ENCODE assay signal across 24 cellular contexts in genomic region chr2:69114534-69114933, GRCh38.
"Had no signal": no experiment of that assay in that cellular context is flagged by ENCODE, and none has a peak within 500 bp of the region (broad histone marks: within the 10 kb centered on the region; RNA-seq: fewer than 3 reads in every experiment).

No MANE protein-coding gene starts in this region.

- H3K4me2 ChIP-seq: hepatocyte had no signal

- H3K27ac Mint-ChIP-seq: activated CD4-positive, alpha-beta memory T cell treated with anti-CD3 and anti-CD28 coated beads for 36 hours; activated CD4-positive, alpha-beta T cell treated with anti-CD3 and anti-CD28 coated beads, Interleukin-2, amount 10 ng/mL, durations not matched to agents 24 days and 14 days; activated naive CD4-positive, alpha-beta T cell treated with anti-CD3 and anti-CD28 coated beads, Interleukin-2, amount 10 ng/mL, durations not matched to agents 7 days and 5 days; activated naive CD8-positive, alpha-beta T cell treated with anti-CD3 and anti-CD28 coated beads, Interleukin-2, amount 10 ng/mL, durations not matched to agents 7 days and 5 days; activated T-cell treated with anti-CD3 and anti-CD28 coated beads, Interleukin-2, amount 50 U/mL, for 24 hours; naive thymus-derived CD4-positive, alpha-beta T cell; T-helper 17 cell had no signal

- H3K79me2 ChIP-seq: hepatocyte, parathyroid adenoma had no signal

- H3K4me3 ChIP-seq: hepatocyte, right atrium auricular region, spleen had no signal

- H3K36me3 Mint-ChIP-seq: activated CD4-positive, alpha-beta memory T cell treated with anti-CD3 and anti-CD28 coated beads for 36 hours; activated naive CD4-positive, alpha-beta T cell treated with anti-CD3 and anti-CD28 coated beads, Interleukin-2, amount 10 ng/mL, durations not matched to agents 7 days and 5 days; activated naive CD8-positive, alpha-beta T cell treated with anti-CD3 and anti-CD28 coated beads, Interleukin-2, amount 10 ng/mL, durations not matched to agents 7 days and 5 days; naive thymus-derived CD4-positive, alpha-beta T cell had no signal

- ATAC-seq: naive thymus-derived CD4-positive, alpha-beta T cell; T-helper 17 cell had no signal

- H3K27ac ChIP-seq: epithelial cell of prostate, hepatocyte, parathyroid adenoma, spleen, WERI-Rb-1 had no signal

- H3K36me3 ChIP-seq: right atrium auricular region, spleen, WERI-Rb-1 had no signal

- H3K9me3 Mint-ChIP-seq: activated CD4-positive, alpha-beta memory T cell treated with anti-CD3 and anti-CD28 coated beads for 36 hours; activated CD4-positive, alpha-beta T cell treated with anti-CD3 and anti-CD28 coated beads, Interleukin-2, amount 10 ng/mL, durations not matched to agents 24 days and 14 days; activated naive CD4-positive, alpha-beta T cell treated with anti-CD3 and anti-CD28 coated beads, Interleukin-2, amount 10 ng/mL, durations not matched to agents 7 days and 5 days; activated naive CD8-positive, alpha-beta T cell treated with anti-CD3 and anti-CD28 coated beads, Interleukin-2, amount 10 ng/mL, durations not matched to agents 7 days and 5 days; activated T-cell treated with anti-CD3 and anti-CD28 coated beads, Interleukin-2, amount 50 U/mL, for 24 hours had no signal

- DNase-seq: activated CD4-positive, alpha-beta memory T cell treated with anti-CD3 and anti-CD28 coated beads for 36 hours; activated CD4-positive, alpha-beta T cell treated with anti-CD3 and anti-CD28 coated beads, Interleukin-2, amount 10 ng/mL, durations not matched to agents 24 days and 14 days; activated CD4-positive, CD25-positive, alpha-beta regulatory T cell treated with anti-CD3 and anti-CD28 coated beads, Interleukin-2, amount 50 U/mL, for 72 hours; activated CD8-positive, alpha-beta memory T cell treated with anti-CD3 and anti-CD28 coated beads, Interleukin-2, amount 50 U/mL, for 4 hours; activated gamma-delta T cell; activated naive CD4-positive, alpha-beta T cell treated with anti-CD3 and anti-CD28 coated beads, Interleukin-2, amount 10 ng/mL, durations not matched to agents 7 days and 5 days; activated naive CD8-positive, alpha-beta T cell treated with anti-CD3 and anti-CD28 coated beads, Interleukin-2, amount 10 ng/mL, durations not matched to agents 7 days and 5 days; activated T-cell treated with anti-CD3 and anti-CD28 coated beads, Interleukin-2, amount 50 U/mL, for 24 hours; central memory CD4-positive, alpha-beta T cell; dermis blood vessel endothelial cell; effector CD8-positive, alpha-beta T cell; glutamatergic neuron; midbrain; naive thymus-derived CD4-positive, alpha-beta T cell; spleen; stimulated activated naive CD4-positive, alpha-beta T cell treated with Interleukin-2 at 50 U/mL for 16 hours; T-helper 17 cell; T1000; trophoblast cell; WERI-Rb-1 had no signal

- H2AFZ ChIP-seq: hepatocyte, parathyroid adenoma had no signal

- H3K9ac ChIP-seq: parathyroid adenoma had no signal

- H3K4me3 Mint-ChIP-seq: activated CD4-positive, alpha-beta memory T cell treated with anti-CD3 and anti-CD28 coated beads for 36 hours; activated CD4-positive, alpha-beta T cell treated with anti-CD3 and anti-CD28 coated beads, Interleukin-2, amount 10 ng/mL, durations not matched to agents 24 days and 14 days; activated naive CD4-positive, alpha-beta T cell treated with anti-CD3 and anti-CD28 coated beads, Interleukin-2, amount 10 ng/mL, durations not matched to agents 7 days and 5 days; activated naive CD8-positive, alpha-beta T cell treated with anti-CD3 and anti-CD28 coated beads, Interleukin-2, amount 10 ng/mL, durations not matched to agents 7 days and 5 days; activated T-cell treated with anti-CD3 and anti-CD28 coated beads, Interleukin-2, amount 50 U/mL, for 24 hours; naive thymus-derived CD4-positive, alpha-beta T cell; T-helper 17 cell had no signal

- H3K27me3 ChIP-seq: hepatocyte, right atrium auricular region, spleen had no signal

- H3K4me1 ChIP-seq: parathyroid adenoma, spleen had no signal

- H3K9me3 ChIP-seq: right atrium auricular region, spleen had no signal

- H3K4me1 Mint-ChIP-seq: activated CD4-positive, alpha-beta T cell treated with anti-CD3 and anti-CD28 coated beads, Interleukin-2, amount 10 ng/mL, durations not matched to agents 24 days and 14 days; activated naive CD4-positive, alpha-beta T cell treated with anti-CD3 and anti-CD28 coated beads, Interleukin-2, amount 10 ng/mL, durations not matched to agents 7 days and 5 days; naive thymus-derived CD4-positive, alpha-beta T cell; T-helper 17 cell had no signal
